Comparison of ENCODE assay signal across 22 cellular contexts in genomic region chr16:1631230-1631629, GRCh38.
"Had no signal": no experiment of that assay in that cellular context is flagged by ENCODE, and none has a peak within 500 bp of the region (broad histone marks: within the 10 kb centered on the region; RNA-seq: fewer than 3 reads in every experiment).

No MANE protein-coding gene starts in this region.

- ATAC-seq: activated CD8-positive, alpha-beta T cell treated with anti-CD3 and anti-CD28 coated beads, Interleukin-2, amount 10 ng/mL, durations not matched to agents 7 days and 5 days; heart right ventricle; left cardiac atrium; stimulated activated naive B cell treated with anti-CD40 and anti-IgM and Interleukin-4, amounts not matched to agents 10 μg/mL and 1 μg/mL and 100 μg/mL, for 72 hours had no signal

- H3K9me3 ChIP-seq: adrenal gland, breast epithelium, heart right ventricle, uterus had no signal

- DNase-seq: activated CD4-positive, alpha-beta T cell treated with anti-CD3 and anti-CD28 coated beads for 1 hour; activated CD4-positive, alpha-beta T cell treated with anti-CD3 and anti-CD28 coated beads, Interleukin-2, amount 50 U/mL, for 1 hour; activated CD8-positive, alpha-beta T cell treated with anti-CD3 and anti-CD28 coated beads, Interleukin-2, amount 10 ng/mL, durations not matched to agents 7 days and 5 days; adrenal gland; cerebellar nuclear complex; cortex of kidney; heart right ventricle; islet precursor cell; nucleus accumbens; stimulated activated CD4-positive, alpha-beta T cell treated with anti-CD3 and anti-CD28 coated beads, Interleukin-2, amount 100 ng/mL, for 48 hours; stimulated activated CD8-positive, alpha-beta memory T cell treated with anti-CD3 and anti-CD28 coated beads, Interleukin-4, amount 100 ng/mL, for 48 hours; stimulated activated naive B cell treated with anti-CD40 and anti-IgM and Interleukin-4, amounts not matched to agents 10 μg/mL and 1 μg/mL and 100 μg/mL, for 72 hours; trophoblast cell; uterus; WERI-Rb-1 had no signal

- H3K27ac Mint-ChIP-seq: activated CD8-positive, alpha-beta T cell treated with anti-CD3 and anti-CD28 coated beads, Interleukin-2, amount 10 ng/mL, durations not matched to agents 7 days and 5 days; activated naive CD8-positive, alpha-beta T cell; memory B cell; stimulated activated naive B cell treated with anti-CD40 and anti-IgM and Interleukin-4, amounts not matched to agents 10 μg/mL and 1 μg/mL and 100 μg/mL, for 72 hours; T-helper 2 cell treated with Interferon-gamma antibody and Interleukin-4, amounts not matched to agents 5 μg/mL and 100 μg/mL, for 36 hours had no signal

- H3K4me3 Mint-ChIP-seq: activated CD8-positive, alpha-beta T cell treated with anti-CD3 and anti-CD28 coated beads, Interleukin-2, amount 10 ng/mL, durations not matched to agents 7 days and 5 days; activated naive CD8-positive, alpha-beta T cell; memory B cell; stimulated activated naive B cell treated with anti-CD40 and anti-IgM and Interleukin-4, amounts not matched to agents 10 μg/mL and 1 μg/mL and 100 μg/mL, for 72 hours; T-helper 2 cell treated with Interferon-gamma antibody and Interleukin-4, amounts not matched to agents 5 μg/mL and 100 μg/mL, for 36 hours had no signal

- H3K36me3 Mint-ChIP-seq: activated naive CD8-positive, alpha-beta T cell had no signal

- H3K4me3 ChIP-seq: adrenal gland, breast epithelium, heart right ventricle, uterus had no signal

- H3K27ac ChIP-seq: adrenal gland, breast epithelium, heart right ventricle, uterus, WERI-Rb-1 had no signal

- FAIRE-seq: astrocyte, endometrium had no signal

- H3K27me3 ChIP-seq: adrenal gland, breast epithelium, heart right ventricle, uterus had no signal

- H3K27me3 Mint-ChIP-seq: activated naive CD8-positive, alpha-beta T cell; memory B cell; stimulated activated naive B cell treated with anti-CD40 and anti-IgM and Interleukin-4, amounts not matched to agents 10 μg/mL and 1 μg/mL and 100 μg/mL, for 72 hours had no signal

- H3K36me3 ChIP-seq: breast epithelium, uterus had no signal

- H3K4me1 ChIP-seq: adrenal gland, breast epithelium, uterus had no signal
